ENCODE assay signal across 8 cellular contexts in genomic region chr3:138915503-138916498, GRCh38. TPM values are rescaled to one million over a fixed set of nuclear protein-coding genes. Genes with fewer than 3 reads are reported as not detected.
DNase-seq lines count a peak whose midpoint lies in the region.

No MANE protein-coding gene starts in this region.

- H2AK5ac ChIP-seq in neuronal stem cell (ENCODE audit: low read depth, low read length): no peak overlapping the region

- no peak overlapping the region for H2BK120ac ChIP-seq in neuronal stem cell (ENCODE audit: low read depth, low read length)

- H3K79me1 ChIP-seq in neuronal stem cell (ENCODE audit: low read depth, low read length): no peaks in the 10 kb centered on the region

- peak; percentile 79 for DNase-seq in G401 (ENCODE audit: low spot score)
- peak; percentile 81 to 97 for DNase-seq in HAP-1 (ENCODE audit: low spot score in 2 of 2)
- DNase-seq in M059J (ENCODE audit: low read depth): peak; percentile 94
- peak; percentile 92 for DNase-seq in SIG-M5 treated with dmso at 0.1 percent for 504 hours (lab: John Stamatoyannopoulos, UW; ENCODE audit: unreplicated experiment)
- peak; percentile 48 to 78 (median 71) for DNase-seq in activated naive CD4-positive, alpha-beta T cell (lab: John Stamatoyannopoulos, UW)
- peak; percentile 88 for DNase-seq in foreskin melanocyte
- peak; percentile 87 for DNase-seq in neuronal stem cell (ENCODE audit: low spot score)

- no peaks in the 10 kb centered on the region for H3K9me3 ChIP-seq in HAP-1
- H3K9me3 ChIP-seq in neuronal stem cell (replicated peaks in 1 of 2; ENCODE audit: control insufficient read depth in 2 of 2, insufficient read depth in 1 of 2, low read depth in 1 of 2, low read length in 2 of 2): no peaks in the 10 kb centered on the region
- H3K9me3 ChIP-seq in subcutaneous abdominal adipose tissue (ENCODE audit: control insufficient read depth in 5 of 5, low read length in 5 of 5): no peaks in the 10 kb centered on the region

- H2BK12ac ChIP-seq in neuronal stem cell (ENCODE audit: low read length): no peak overlapping the region

- no peaks in the 10 kb centered on the region for H3K27me3 ChIP-seq in HAP-1 (ENCODE audit: low read depth)
- peaks cover 0 to 6% (median 2%) of the 10 kb centered on the region in 3 experiments for H3K27me3 ChIP-seq in neuronal stem cell (ENCODE audit: control insufficient read depth in 3 of 3, insufficient read depth in 3 of 3, low read depth in 1 of 3, low read length in 3 of 3)
- no peaks in the 10 kb centered on the region for H3K27me3 ChIP-seq in subcutaneous abdominal adipose tissue (ENCODE audit: control insufficient read depth in 5 of 5, insufficient read depth in 4 of 5, low read length in 5 of 5)

- H3K4me3 ChIP-seq in HAP-1 (peak overlapping the region; percentile 62), neuronal stem cell (ENCODE audit: low read length in 2 of 2) (peak overlapping the region; percentile 79 to 96), subcutaneous abdominal adipose tissue (ENCODE audit: low read depth in 1 of 5, low read length in 5 of 5) (peak overlapping the region; percentile 81 to 96 (median 90))

- H2BK5ac ChIP-seq in neuronal stem cell (ENCODE audit: low read length): no peak overlapping the region

- in situ Hi-C loops in G401 (cut with HindIII; ENCODE audit: low sequenced_read_pairs) (no loop called here), HAP-1 (cut with MboI; ENCODE audit: low sequenced_read_pairs) (loop anchor here (5.0 kb wide), 2 partner anchors 218 to 318 kb away; no protein-coding TSS in a partner anchor)

- 0 out of 2 replicates have a peak, but pooled peaks cover 2% of the 10 kb centered on the region for H3K4me1 ChIP-seq in HAP-1
- H3K4me1 ChIP-seq in neuronal stem cell (ENCODE audit: control insufficient read depth in 2 of 2, insufficient read depth in 1 of 2, low read depth in 1 of 2, low read length in 2 of 2): no peaks in the 10 kb centered on the region
- H3K4me1 ChIP-seq in subcutaneous abdominal adipose tissue (ENCODE audit: control insufficient read depth in 5 of 5, insufficient read depth in 5 of 5, low read length in 5 of 5): peaks cover 0 to 14% (median 11%) of the 10 kb centered on the region in 5 donors

- no peak overlapping the region for H4K8ac ChIP-seq in neuronal stem cell (ENCODE audit: low read depth, low read length)

- no peak overlapping the region for H3K14ac ChIP-seq in neuronal stem cell (ENCODE audit: low read length)

- no peak overlapping the region for H2BK15ac ChIP-seq in neuronal stem cell (ENCODE audit: low read length)

- H2AFZ ChIP-seq in neuronal stem cell (ENCODE audit: low read length): peak overlapping the region; percentile 99

- peak overlapping the region; percentile 98 for H3K18ac ChIP-seq in neuronal stem cell (ENCODE audit: low read length)

- H3K27ac ChIP-seq in neuronal stem cell (replicated peaks; ENCODE audit: low read length) (peak overlapping the region; percentile 54), subcutaneous abdominal adipose tissue (ENCODE audit: low read depth, low read length) (peak overlapping the region; percentile 96)

- no CpG with 5 or more reads among the region's 68 CpGs for WGBS in neuronal stem cell (ENCODE audit: extremely low coverage in 2 of 2, insufficient read length in 2 of 2, insufficient replicate concordance in 1 of 2), 2 donors

- H3K36me3 ChIP-seq in HAP-1 (replicated peaks) (no peaks in the 10 kb centered on the region), neuronal stem cell (replicated peaks in 1 of 2; ENCODE audit: control insufficient read depth in 2 of 2, insufficient read depth in 2 of 2, low read length in 2 of 2) (no peaks in the 10 kb centered on the region), subcutaneous abdominal adipose tissue (ENCODE audit: control insufficient read depth in 5 of 5, insufficient read depth in 5 of 5, low read length in 5 of 5) (no peaks in the 10 kb centered on the region)

- H4K91ac ChIP-seq in neuronal stem cell (ENCODE audit: low read depth, low read length, poor library complexity): no peak overlapping the region

- H3K4ac ChIP-seq in neuronal stem cell (ENCODE audit: low read length): peak overlapping the region; percentile 93

- peak overlapping the region; percentile 88 for H3K4me2 ChIP-seq in neuronal stem cell (ENCODE audit: insufficient read depth, low read length, poor library complexity, severe bottlenecking)

- H3K23ac ChIP-seq in neuronal stem cell (ENCODE audit: low read depth, low read length, poor library complexity): peak overlapping the region; percentile 94

- H3K9ac ChIP-seq in neuronal stem cell (ENCODE audit: low read depth, low read length, poor library complexity): peak overlapping the region; percentile 87
- H3K9ac ChIP-seq in subcutaneous abdominal adipose tissue (ENCODE audit: low read length in 5 of 5): peak overlapping the region; percentile 87 to 96 (median 94)

RNA-seq across cellular contexts. Expression of gene FOXL2, which starts 31.1 kb away (rescaled TPM):
- total RNA-seq in G401 (2014; rRNA removed; shearing (Covaris generic)): 0.06 TPM in 1 of 2 replicates, not detected in the other
- total RNA-seq in M059J (2014; rRNA removed; shearing (Covaris generic)): 0.22 and 2.3 TPM in 2 replicates
- polyA plus RNA-seq in neuronal stem cell (2013, experiment 1 of 2): 0.04 TPM
- 0.04 TPM for polyA plus RNA-seq in neuronal stem cell (2013, experiment 2 of 2)

RNA-seq across cellular contexts. Expression of gene FOXL2NB, which starts 31.2 kb away (rescaled TPM):
- total RNA-seq in G401 (2014; rRNA removed; shearing (Covaris generic)): 1.2 TPM in 1 of 2 replicates, not detected in the other
- 1.4 and 2.6 TPM in 2 replicates for total RNA-seq in M059J (2014; rRNA removed; shearing (Covaris generic))
- polyA plus RNA-seq in neuronal stem cell (2013, experiment 1 of 2): 0.01 TPM
- not detected for polyA plus RNA-seq in neuronal stem cell (2013, experiment 2 of 2)

Comparison
In these comparisons a context has a peak if more than half of its experiments do, and no peak if none do; other contexts are left out.
1. Peak in every context shown above with its lines: DNase-seq, H3K4me3 ChIP-seq and H3K27ac ChIP-seq.